15 cellular contexts compared by ENCODE assay signal in the genomic region with DNA sequence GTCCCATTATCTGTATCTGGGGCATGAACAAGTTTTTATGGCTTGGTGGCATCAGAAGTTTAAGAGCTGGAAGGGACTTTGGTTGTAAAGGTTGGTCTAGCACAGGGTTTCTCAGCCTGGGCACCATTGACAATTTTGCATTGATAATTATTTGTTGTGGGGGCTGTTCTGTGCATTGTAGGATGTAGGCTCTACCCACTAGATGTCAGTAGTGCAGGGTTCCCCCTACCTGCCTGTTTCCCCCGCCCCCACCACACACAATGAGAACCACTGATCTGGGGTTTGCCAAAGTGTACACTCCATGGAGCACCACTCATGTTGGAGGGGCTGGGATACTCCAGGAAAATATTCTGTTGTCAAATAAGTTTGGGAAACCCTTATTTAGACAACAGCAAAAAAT. TPM values are rescaled to one million over a fixed set of nuclear protein-coding genes. Genes with fewer than 3 reads are reported as not detected.
A peak's percentile ranks its signal among the peaks of the same experiment; 100 is the strongest.
DNase-seq lines count a peak whose midpoint lies in the region; ATAC-seq and TF ChIP-seq lines count a peak whose summit lies in the region.
"Had no signal": no experiment of that assay in that cellular context is flagged by ENCODE, and none has a peak within 500 bp of the region (broad histone marks: within the 10 kb centered on the region; RNA-seq: fewer than 3 reads in every experiment).

No MANE protein-coding gene starts in this region.

- DNase-seq in GM06990 (ENCODE audit: extremely low read depth, insufficient read length) (no peak), epithelial cell of proximal tubule (ENCODE audit: low read depth) (no peak), NCI-H748 (lab: John Stamatoyannopoulos, UW; ENCODE audit: unreplicated experiment) (no peak), NCI-H345 treated with DMSO at 0.1 percent for 48 hours (lab: John Stamatoyannopoulos, UW; ENCODE audit: unreplicated experiment) (no peak), Kasumi-1 (lab: John Stamatoyannopoulos, UW) (no peak)
- DNase-seq: activated T-cell treated with anti-CD3 and anti-CD28 coated beads, Interleukin-2, amount 50 U/mL, for 24 hours; aorta; left cardiac atrium; NCI-H446 treated with DMSO at 0.1 percent for 48 hours; nephron progenitor cell had no signal

- H3K36me3 ChIP-seq in GM06990 (ENCODE audit: control insufficient read depth, insufficient read depth, low read length) = no peaks in the 10 kb centered on the region

- ATAC-seq in GM18868 (IDR thresholded peaks at IDR 0.05; ENCODE audit: unreplicated experiment) (peak; percentile 39), HG03342 (IDR thresholded peaks at IDR 0.05; ENCODE audit: unreplicated experiment) (peak; percentile 45), HG03565 (IDR thresholded peaks at IDR 0.05; ENCODE audit: unreplicated experiment) (no peak)
- ATAC-seq: left cardiac atrium, SK-N-SH treated with all-trans-retinoic acid at 6 μM for 48 hours had no signal

- TF ChIP-seq CTCF in GM06990 (IDR thresholded peaks at IDR 0.05; ENCODE audit: insufficient read depth, low read length, poor library complexity, severe bottlenecking) = peak; percentile 53
- peak; percentile 20 for TF ChIP-seq CTCF in epithelial cell of proximal tubule (conservative IDR thresholded peaks at IDR 0.05; ENCODE audit: low read depth, low read length)

- H3K27me3 ChIP-seq in GM06990 (replicated peaks; ENCODE audit: control insufficient read depth, insufficient read depth, low read length) = no peaks in the 10 kb centered on the region
- H3K27me3 ChIP-seq: BLaER1 treated with 17β-estradiol and CSF1 and Interleukin-3, amounts not matched to agents 10 nM and 100 nM had no signal

- H3K4me3 ChIP-seq in GM06990 (replicated peaks; ENCODE audit: low read depth, low read length) (no peak overlapping the region), epithelial cell of proximal tubule (ENCODE audit: low read depth, low read length) (no peak overlapping the region)
- H3K4me3 ChIP-seq: BLaER1 treated with 17β-estradiol and CSF1 and Interleukin-3, amounts not matched to agents 10 nM and 100 nM had no signal

RNA-seq across cellular contexts. Expression of a gene that starts 42.7 kb away (rescaled TPM):
- 2.8 and 3.5 TPM in 2 replicates for total RNA-seq in epithelial cell of proximal tubule
